Comparison of ENCODE assay signal across 20 cellular contexts in the genomic region with DNA sequence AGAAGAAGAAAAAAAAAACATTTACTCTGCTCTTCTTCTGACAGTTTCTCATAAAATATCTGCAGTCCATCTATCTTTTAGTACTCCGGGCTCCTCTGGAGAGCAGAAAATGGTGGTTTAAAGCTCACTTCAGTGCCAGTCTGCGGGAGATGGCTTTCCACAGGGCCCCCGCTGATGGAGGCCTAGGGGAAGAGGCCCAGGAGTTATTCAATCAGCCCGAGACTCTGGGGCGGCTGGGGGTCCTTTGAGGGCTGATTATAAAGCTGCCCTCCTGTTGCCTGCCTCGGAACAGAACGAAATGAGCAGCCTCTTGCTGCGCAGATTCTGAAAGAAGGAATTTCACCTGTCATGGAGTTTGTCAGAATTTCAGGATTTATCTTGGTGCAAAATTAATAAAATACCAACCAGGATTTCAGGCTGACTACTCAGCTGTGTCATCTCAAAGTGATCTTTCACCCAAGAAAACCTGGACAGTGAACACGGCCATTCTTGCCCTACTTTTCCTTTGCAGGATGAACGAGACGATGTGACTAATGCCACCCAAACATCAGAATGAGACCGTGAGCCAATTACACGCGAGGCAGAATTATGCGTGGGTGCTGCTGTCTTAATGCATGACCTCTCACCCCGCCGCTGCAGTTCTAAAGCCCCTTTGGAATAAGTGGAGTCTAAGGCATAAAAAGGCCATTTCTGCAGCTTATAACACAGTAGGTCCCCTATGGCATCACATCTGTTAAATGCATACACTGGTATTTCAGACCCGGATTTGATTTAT.
DNase-seq lines count a peak whose midpoint lies in the region; ATAC-seq and TF ChIP-seq lines count a peak whose summit lies in the region.
"Had no signal": no experiment of that assay in that cellular context is flagged by ENCODE, and none has a peak within 500 bp of the region (broad histone marks: within the 10 kb centered on the region; RNA-seq: fewer than 3 reads in every experiment).

No MANE protein-coding gene starts in this region.

- in situ Hi-C loops in GM13977 (cut with MboI; ENCODE audit: low pct_unique_long_range_greater_than_20kb, low sequenced_read_pairs, unreplicated experiment) = no loop called here

- H3K36me3 ChIP-seq in neural progenitor cell (no peaks in the 10 kb centered on the region), MG63 (no peaks in the 10 kb centered on the region)

- DNase-seq in NCI-H2227 (lab: John Stamatoyannopoulos, UW; ENCODE audit: unreplicated experiment) (peak; percentile 7), NCI-H2227 treated with DMSO at 0.1 percent for 48 hours (lab: John Stamatoyannopoulos, UW) (no peak), left kidney (ENCODE audit: low read depth, low spot score) (peak; percentile 51), neural progenitor cell (ENCODE audit: low spot score) (peak; percentile 79), MG63 (no peak), GM13977 (ENCODE audit: low spot score) (no peak), hippocampal formation (lab: John Stamatoyannopoulos, UW) (no peak)
- DNase-seq: AML-193, DND-41, HCEC 1CT, Karpas-422, NCI-H1048, NCI-H1436, NCI-H1930, NCI-H69, SHP77 had no signal

- peaks cover 51% of the 10 kb centered on the region for H4K20me1 ChIP-seq in neural progenitor cell (ENCODE audit: low read depth)

- peaks cover 80% of the 10 kb centered on the region for H3K4me1 Mint-ChIP-seq in neural progenitor cell
- H3K4me1 Mint-ChIP-seq: IgD-negative memory B cell had no signal

- peaks cover 11% of the 10 kb centered on the region for H3K79me2 ChIP-seq in neural progenitor cell (ENCODE audit: low read depth)

- peak overlapping the region; percentile 89 for H3K27ac ChIP-seq in neural progenitor cell
- H3K27ac ChIP-seq: 22Rv1, C4-2B had no signal

- peak overlapping the region; percentile 48 for H3K4me3 Mint-ChIP-seq in neural progenitor cell
- H3K4me3 Mint-ChIP-seq: IgD-negative memory B cell had no signal

- H3K9me3 ChIP-seq in neural progenitor cell (ENCODE audit: low read depth) = no peaks in the 10 kb centered on the region
- no peaks in the 10 kb centered on the region for H3K9me3 ChIP-seq in MG63

- H3K4me2 ChIP-seq in neural progenitor cell = peak overlapping the region; percentile 63

- H2AFZ ChIP-seq in neural progenitor cell (replicated peaks) = no peak overlapping the region

- no peaks in the 10 kb centered on the region for H3K9me3 Mint-ChIP-seq in neural progenitor cell
- H3K9me3 Mint-ChIP-seq: IgD-negative memory B cell had no signal

- H3K4me3 ChIP-seq in neural progenitor cell (peak overlapping the region; percentile 8), MG63 (no peak overlapping the region)

- peak overlapping the region; percentile 88 for H3K27ac Mint-ChIP-seq in neural progenitor cell
- H3K27ac Mint-ChIP-seq: IgD-negative memory B cell had no signal

- peaks cover 25% of the 10 kb centered on the region for H3K36me3 Mint-ChIP-seq in neural progenitor cell
- H3K36me3 Mint-ChIP-seq: IgD-negative memory B cell had no signal

- H3K27me3 ChIP-seq in neural progenitor cell = no peaks in the 10 kb centered on the region
- H3K27me3 ChIP-seq in MG63 = no peaks in the 10 kb centered on the region

- no peak overlapping the region for H3K9ac ChIP-seq in neural progenitor cell

- H3F3A ChIP-seq in neural progenitor cell (ENCODE audit: low read depth) = peaks cover 87% of the 10 kb centered on the region

- no peak for ATAC-seq in HG03571 (IDR thresholded peaks at IDR 0.05; ENCODE audit: unreplicated experiment)

- peaks cover 2% of the 10 kb centered on the region for H3K27me3 Mint-ChIP-seq in neural progenitor cell (ENCODE audit: insufficient read depth, low read depth)
- H3K27me3 Mint-ChIP-seq: IgD-negative memory B cell had no signal

- no peak for TF ChIP-seq CTCF in neural progenitor cell (IDR thresholded peaks at IDR 0.05)
- no peak for TF ChIP-seq CTCF in GM13977 (IDR thresholded peaks at IDR 0.05; ENCODE audit: extremely low read depth, insufficient read depth, missing control alignments)

- H3K4me1 ChIP-seq in neural progenitor cell = peaks cover 89% of the 10 kb centered on the region

Comparison
In these comparisons a context has a peak if more than half of its experiments do, and no peak if none do; other contexts are left out.
1. DNase-seq: peak in NCI-H2227 (single experiment), left kidney (single experiment) and neural progenitor cell (single experiment); none in NCI-H2227 treated with DMSO at 0.1 percent for 48 hours (single experiment), MG63 (single experiment), GM13977 (single experiment) and hippocampal formation (0 of 2).